ENCODE assay signal across 9 cellular contexts in the genomic region with DNA sequence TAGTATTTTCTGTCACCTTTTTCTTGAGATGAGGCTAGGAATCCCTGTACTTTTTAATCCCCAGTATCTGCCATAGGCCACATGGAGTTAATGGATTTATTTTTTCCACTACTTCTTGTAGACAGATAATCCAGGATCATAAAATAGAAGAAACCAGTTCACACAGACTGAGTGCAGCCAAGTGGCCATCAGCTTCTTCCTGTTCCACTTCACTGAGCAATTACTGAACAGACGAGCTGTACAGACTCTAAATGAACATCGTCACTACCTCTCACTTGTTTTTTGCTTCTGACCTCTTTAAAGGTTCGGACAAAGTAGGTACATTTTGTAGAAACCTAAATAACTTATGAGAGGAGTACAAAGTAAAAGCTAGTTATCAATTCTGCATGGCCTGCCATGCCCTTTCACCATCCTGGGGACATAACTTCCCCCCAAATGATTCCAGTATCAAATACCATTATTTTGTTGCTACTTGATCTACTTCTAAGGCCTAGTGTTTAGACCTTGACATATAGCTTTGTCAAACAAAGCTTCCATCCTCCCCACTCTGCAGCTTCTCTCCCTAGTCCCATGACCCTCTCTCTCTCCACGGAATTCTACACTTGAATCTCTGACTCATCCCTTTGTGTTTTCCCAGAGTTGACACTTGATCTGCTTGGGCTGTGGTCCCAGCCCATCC. TPM values are rescaled to one million over a fixed set of nuclear protein-coding genes. Genes with fewer than 3 reads are reported as not detected.
DNase-seq lines count a peak whose midpoint lies in the region; ATAC-seq, FAIRE-seq and TF ChIP-seq lines count a peak whose summit lies in the region.
"Had no signal": no experiment of that assay in that cellular context is flagged by ENCODE, and none has a peak within 500 bp of the region (broad histone marks: within the 10 kb centered on the region; RNA-seq: fewer than 3 reads in every experiment).

No MANE protein-coding gene starts in this region.

- H3K36me3 ChIP-seq in small intestine (ENCODE audit: control insufficient read depth in 2 of 2, insufficient read depth in 2 of 2, low read length in 2 of 2) = no peaks in the 10 kb centered on the region
- H3K36me3 ChIP-seq: neural progenitor cell had no signal

- no peak overlapping the region for H3K4me3 ChIP-seq in choroid plexus epithelial cell (ENCODE audit: low read depth, low read length)
- H3K4me3 ChIP-seq in small intestine (ENCODE audit: low read depth in 1 of 2, low read length in 2 of 2) = no peak overlapping the region
- H3K4me3 ChIP-seq: neural progenitor cell had no signal

- no peak for TF ChIP-seq CTCF in choroid plexus epithelial cell (conservative IDR thresholded peaks at IDR 0.05; ENCODE audit: low read depth, low read length)

- peak overlapping the region in 1 of 2 donors; percentile 45 for H3K27ac ChIP-seq in small intestine (ENCODE audit: low read depth in 1 of 2, low read length in 1 of 2)
- H3K27ac ChIP-seq: neural progenitor cell had no signal

- FAIRE-seq in GM18507 (lab: Jason Lieb, UNC) (peak; percentile 77), small intestine (lab: Jason Lieb, UNC) (no peak)

- 45 to 70% (median 52%) methylated on average over 4 of the region's 4 CpGs for WGBS in small intestine, 3 donors

- H3K9me3 ChIP-seq in small intestine (ENCODE audit: control insufficient read depth, low read depth) = no peaks in the 10 kb centered on the region

- H3K27me3 ChIP-seq in small intestine (ENCODE audit: control insufficient read depth in 2 of 2, insufficient read depth in 2 of 2, low read length in 2 of 2) = no peaks in the 10 kb centered on the region
- H3K27me3 ChIP-seq: neural progenitor cell had no signal

- DNase-seq in GM18507 (ENCODE audit: extremely low spot score, insufficient read length, low read depth) (no peak), NCI-H1105 treated with DMSO at 0.1 percent for 48 hours (lab: John Stamatoyannopoulos, UW) (peak; percentile 54), choroid plexus epithelial cell (ENCODE audit: low read depth) (peak; percentile 91), retina (peak; percentile 44), NCI-H526 (lab: John Stamatoyannopoulos, UW) (no peak), NCI-H2171 treated with DMSO at 0.1 percent for 48 hours (lab: John Stamatoyannopoulos, UW) (no peak), small intestine (no peak)

- peaks cover 0 to 4% of the 10 kb centered on the region in 2 donors for H3K4me1 ChIP-seq in small intestine (ENCODE audit: control insufficient read depth in 2 of 2, insufficient read depth in 1 of 2, low read depth in 1 of 2, low read length in 1 of 2)
- H3K4me1 ChIP-seq: neural progenitor cell had no signal

- ATAC-seq in HG02938 (IDR thresholded peaks at IDR 0.05; ENCODE audit: unreplicated experiment) = no peak

RNA-seq across cellular contexts. Expression of a gene that starts 34.4 kb away (rescaled TPM):
- 10 to 100 TPM; 15.1 to 32.4 (median 26.2) TPM for polyA plus RNA-seq in small intestine

Comparison
In these comparisons a context has a peak if more than half of its experiments do, and no peak if none do; other contexts are left out.
1. DNase-seq: peak in NCI-H1105 treated with DMSO at 0.1 percent for 48 hours (single experiment), choroid plexus epithelial cell (single experiment) and retina (single experiment); none in GM18507 (single experiment), NCI-H526 (0 of 2), NCI-H2171 treated with DMSO at 0.1 percent for 48 hours (single experiment) and small intestine (single experiment).